In genomic region chr9:33374634-33375237, GRCh38 we compare ENCODE assay signal across 1 cellular context.
TF ChIP-seq lines count a peak whose summit lies in the region.

No MANE protein-coding gene starts in this region.

TF ChIP-seq in HEK293, 187 proteins besides CTCF, POLR2A, EP300 and RAD21 (continued from another document):
- TF ChIP-seq PRDM2 (tag by site-specific recombination; IDR thresholded peaks at IDR 0.05; ENCODE audit: borderline replicate concordance): no peak
- no peak for TF ChIP-seq PRDM1 (tag by site-specific recombination; IDR thresholded peaks at IDR 0.05)
